Comparison of ENCODE assay signal across 24 cellular contexts in the genomic region with DNA sequence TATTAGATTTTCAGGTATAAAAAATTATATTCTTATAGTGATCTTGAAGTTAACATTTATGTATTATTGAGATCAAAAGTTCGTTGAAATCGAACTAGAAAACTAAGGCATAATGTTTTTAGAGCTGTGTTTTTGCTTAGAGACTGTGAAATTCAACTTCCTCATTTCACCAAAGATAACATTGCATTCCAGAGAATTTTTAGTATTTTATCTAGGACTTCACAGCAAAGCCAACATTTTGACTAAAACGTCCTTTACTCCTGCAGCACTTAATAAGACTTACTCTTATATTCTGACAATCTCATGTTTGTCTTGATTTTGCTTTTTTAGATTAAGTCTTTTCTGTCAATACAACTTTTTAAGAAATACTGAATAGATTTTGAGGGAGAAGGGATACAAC. TPM values are rescaled to one million over a fixed set of nuclear protein-coding genes. Genes with fewer than 3 reads are reported as not detected.
DNase-seq lines count a peak whose midpoint lies in the region; ATAC-seq, FAIRE-seq and TF ChIP-seq lines count a peak whose summit lies in the region.
"Had no signal": no experiment of that assay in that cellular context is flagged by ENCODE, and none has a peak within 500 bp of the region (broad histone marks: within the 10 kb centered on the region; RNA-seq: fewer than 3 reads in every experiment).

No MANE protein-coding gene starts in this region.

- FAIRE-seq in K562 (lab: Jason Lieb, UNC) (no peak), keratinocyte (lab: Jason Lieb, UNC) (no peak)
- FAIRE-seq: HTR-8/SVneo, urothelium cell line had no signal

- H3K79me2 ChIP-seq in ACC112 (ENCODE audit: control insufficient read depth, insufficient read depth, low read length, unreplicated experiment) (peaks cover 8% of the 10 kb centered on the region), K562 (ENCODE audit: control insufficient read depth, insufficient read depth, low read length) (peaks cover 12% of the 10 kb centered on the region; the same call in 2 of the 3 replicates), keratinocyte (ENCODE audit: control insufficient read depth, insufficient read depth, low read length) (peaks cover 39% of the 10 kb centered on the region)

- peaks cover 20 to 22% of the 10 kb centered on the region in 2 donors for H3K4me1 Mint-ChIP-seq in natural killer cell

- H3K9ac ChIP-seq in K562 (ENCODE audit: insufficient read depth in 1 of 2, low read depth in 2 of 2, low read length in 2 of 2) (no peak overlapping the region), keratinocyte (ENCODE audit: control insufficient read depth, extremely low read depth, insufficient read depth, low read length) (no peak overlapping the region)

- intact Hi-C loops in K562 (cut with micrococcal nuclease), result loop anchor here (10.0 kb wide), 1 partner anchor 109 kb away; no protein-coding TSS in a partner anchor
- intact Hi-C loops in natural killer cell (cut with micrococcal nuclease), result no loop called here

- H3K9me1 ChIP-seq in K562 (ENCODE audit: control insufficient read depth, insufficient read depth, low read length), result no peaks in the 10 kb centered on the region
- H3K9me1 ChIP-seq in keratinocyte (ENCODE audit: control insufficient read depth, extremely low read depth, insufficient read depth, low read length), result no peaks in the 10 kb centered on the region

- H3K36me3 ChIP-seq in ACC112 (ENCODE audit: insufficient read depth, low read length) (no peaks in the 10 kb centered on the region), K562 (ENCODE audit: control insufficient read depth, insufficient read depth, low read length) (peaks cover 14% of the 10 kb centered on the region), keratinocyte (ENCODE audit: control insufficient read depth in 2 of 2, extremely low read depth in 1 of 2, insufficient read depth in 2 of 2, low read length in 2 of 2) (peaks cover 1 to 5% of the 10 kb centered on the region in 2 experiments)
- H3K36me3 ChIP-seq: gastrocnemius medialis had no signal

- no TSS peak for BruUV-seq in K562 (replicated peaks; lab: Mats Ljungman, UMichigan)

- no peak overlapping the region for H2AFZ ChIP-seq in ACC112 (ENCODE audit: low read length, unreplicated experiment)
- H2AFZ ChIP-seq in K562 (ENCODE audit: low read depth, low read length), result no peak overlapping the region
- no peak overlapping the region for H2AFZ ChIP-seq in keratinocyte (ENCODE audit: control insufficient read depth, low read length)

- dilution Hi-C loops in keratinocyte (cut with MboI; ENCODE audit: extremely low pct_ligation_motif_present, low sequenced_read_pairs), result no loop called here

- in situ Hi-C loops in KBM-7 (cut with MboI; ENCODE audit: low pct_unique_long_range_greater_than_20kb, low sequenced_read_pairs) (no loop called here), K562 (cut with MboI) (no loop called here)

- no peak for TF ChIP-seq CTCF in K562 (IDR thresholded peaks at IDR 0.05 in 2 of 3, conservative IDR thresholded peaks at IDR 0.05 in 1 of 3; ENCODE audit: insufficient read depth in 2 of 3, low read depth in 1 of 3, low read length in 3 of 3)
- TF ChIP-seq CTCF in keratinocyte (optimal IDR thresholded peaks at IDR 0.05 in 1 of 3, IDR thresholded peaks at IDR 0.05 in 1 of 3, conservative IDR thresholded peaks at IDR 0.05 in 1 of 3; ENCODE audit: extremely low read depth in 1 of 3, insufficient read depth in 2 of 3, low read length in 3 of 3), result no peak
- no peak for TF ChIP-seq CTCF in natural killer cell (IDR thresholded peaks at IDR 0.05)

- peak overlapping the region; percentile 11; the same call in 1 of the 2 replicates for H3K27ac ChIP-seq in ACC112 (ENCODE audit: low read depth, low read length)
- no peak overlapping the region for H3K27ac ChIP-seq in K562 (ENCODE audit: extremely low read depth, low read depth, low read length)
- peak overlapping the region; percentile 60 for H3K27ac ChIP-seq in keratinocyte (ENCODE audit: control insufficient read depth, insufficient read depth, low read length)
- H3K27ac ChIP-seq: gastrocnemius medialis had no signal

- no peak overlapping the region for H3K4me3 Mint-ChIP-seq in natural killer cell
- H3K4me3 Mint-ChIP-seq: activated CD8-positive, alpha-beta memory T cell treated with anti-CD3 and anti-CD28 coated beads, Interleukin-2, amount 10 ng/mL, durations not matched to agents 7 days and 5 days; activated naive CD8-positive, alpha-beta T cell treated with anti-CD3 and anti-CD28 coated beads, Interleukin-2, amount 10 ng/mL, durations not matched to agents 7 days and 5 days; brain; CD4-positive, CD25-positive, alpha-beta regulatory T cell; dendritic cell treated with granulocyte-macrophage colony-stimulating factor and Interleukin-4, amounts not matched to agents 40 ng/mL and 50 ng/mL, for 4 days had no signal

- H3K4me2 ChIP-seq in K562 (ENCODE audit: insufficient read depth, low read length), result no peak overlapping the region
- no peak overlapping the region for H3K4me2 ChIP-seq in keratinocyte (ENCODE audit: control insufficient read depth, extremely low read depth, insufficient read depth, low read depth, low read length)

- POLR2A ChIA-PET in K562 (lab: Yijun Ruan, JAX), result interaction anchor here (1.0 to 1.2 kb wide), 2 partner anchors 9 to 10 kb away, joined by 3 to 4 read pairs; no protein-coding TSS in a partner anchor

- no peaks in the 10 kb centered on the region for H3K9me3 ChIP-seq in K562 (replicated peaks; ENCODE audit: control insufficient read depth, insufficient read depth, low read depth, low read length)
- no peaks in the 10 kb centered on the region for H3K9me3 ChIP-seq in keratinocyte (ENCODE audit: control insufficient read depth, low read depth, low read length)
- H3K9me3 ChIP-seq: gastrocnemius medialis, mucosa of descending colon had no signal

- no peak for TF ChIP-seq POLR2A in K562 (conservative IDR thresholded peaks at IDR 0.05)

- ATAC-seq in K562 (0 out of 3 replicates have a peak, but pooled peaks have one; percentile 26), natural killer cell (no peak)
- ATAC-seq: activated CD8-positive, alpha-beta memory T cell treated with anti-CD3 and anti-CD28 coated beads, Interleukin-2, amount 10 ng/mL, durations not matched to agents 7 days and 5 days; gastrocnemius medialis; left colon; mucosa of descending colon had no signal

- no peak overlapping the region for H3K27ac Mint-ChIP-seq in natural killer cell
- H3K27ac Mint-ChIP-seq: activated CD8-positive, alpha-beta memory T cell treated with anti-CD3 and anti-CD28 coated beads, Interleukin-2, amount 10 ng/mL, durations not matched to agents 7 days and 5 days; activated naive CD8-positive, alpha-beta T cell treated with anti-CD3 and anti-CD28 coated beads, Interleukin-2, amount 10 ng/mL, durations not matched to agents 7 days and 5 days; brain; CD4-positive, CD25-positive, alpha-beta regulatory T cell; dendritic cell treated with granulocyte-macrophage colony-stimulating factor and Interleukin-4, amounts not matched to agents 40 ng/mL and 50 ng/mL, for 4 days had no signal

- no peaks in the 10 kb centered on the region for H3K36me3 Mint-ChIP-seq in natural killer cell
- H3K36me3 Mint-ChIP-seq: brain had no signal

- CTCF ChIA-PET in K562 (lab: Yijun Ruan, JAX; ENCODE audit: low intra/inter-chr PET ratio), result no interaction called here

- no peak for TF ChIP-seq EP300 in K562 (IDR thresholded peaks at IDR 0.05; ENCODE audit: low read length)

- no peak for TF ChIP-seq RAD21 in K562 (CRISPR knock-in tag; conservative IDR thresholded peaks at IDR 0.05 in 1 of 2, IDR thresholded peaks at IDR 0.05 in 1 of 2)

- no peaks in the 10 kb centered on the region for H4K20me1 ChIP-seq in K562 (replicated peaks; ENCODE audit: control insufficient read depth, insufficient read depth, low read length)
- no peaks in the 10 kb centered on the region for H4K20me1 ChIP-seq in keratinocyte (ENCODE audit: control insufficient read depth, extremely low read depth, insufficient read depth, low read length)

- H3K27me3 ChIP-seq in ACC112 (ENCODE audit: insufficient read depth, low read length), result no peaks in the 10 kb centered on the region
- no peaks in the 10 kb centered on the region for H3K27me3 ChIP-seq in K562 (ENCODE audit: control insufficient read depth in 2 of 2, insufficient read depth in 2 of 2, low read length in 2 of 2)
- H3K27me3 ChIP-seq in keratinocyte (ENCODE audit: control insufficient read depth, extremely low read depth, insufficient read depth, low read length), result no peaks in the 10 kb centered on the region
- H3K27me3 ChIP-seq: gastrocnemius medialis had no signal

- no peaks in the 10 kb centered on the region for H3K9me3 Mint-ChIP-seq in natural killer cell
- H3K9me3 Mint-ChIP-seq: activated naive CD8-positive, alpha-beta T cell treated with anti-CD3 and anti-CD28 coated beads, Interleukin-2, amount 10 ng/mL, durations not matched to agents 7 days and 5 days; brain; CD4-positive, CD25-positive, alpha-beta regulatory T cell; dendritic cell treated with granulocyte-macrophage colony-stimulating factor and Interleukin-4, amounts not matched to agents 40 ng/mL and 50 ng/mL, for 4 days had no signal

- no peaks in the 10 kb centered on the region for H3K27me3 Mint-ChIP-seq in natural killer cell (ENCODE audit: low read depth in 2 of 2)
- H3K27me3 Mint-ChIP-seq: activated CD8-positive, alpha-beta memory T cell treated with anti-CD3 and anti-CD28 coated beads, Interleukin-2, amount 10 ng/mL, durations not matched to agents 7 days and 5 days; activated naive CD8-positive, alpha-beta T cell treated with anti-CD3 and anti-CD28 coated beads, Interleukin-2, amount 10 ng/mL, durations not matched to agents 7 days and 5 days; brain; CD4-positive, CD25-positive, alpha-beta regulatory T cell; dendritic cell treated with granulocyte-macrophage colony-stimulating factor and Interleukin-4, amounts not matched to agents 40 ng/mL and 50 ng/mL, for 4 days had no signal

- H3K4me3 ChIP-seq in ACC112 (ENCODE audit: low read depth, low read length) (no peak overlapping the region), K562 (no peak overlapping the region), keratinocyte (ENCODE audit: control insufficient read depth in 2 of 3, extremely low read depth in 1 of 3, insufficient read depth in 2 of 3, low read depth in 1 of 3, low read length in 3 of 3) (no peak overlapping the region)
- H3K4me3 ChIP-seq: gastrocnemius medialis, mucosa of descending colon had no signal

- peaks cover 60% of the 10 kb centered on the region for H3K4me1 ChIP-seq in ACC112 (ENCODE audit: control insufficient read depth, insufficient read depth, low read length, unreplicated experiment)
- H3K4me1 ChIP-seq in K562 (replicated peaks in 1 of 2; ENCODE audit: control insufficient read depth in 2 of 2, insufficient read depth in 2 of 2, low read length in 2 of 2), result peaks cover 0 to 5% of the 10 kb centered on the region in 2 experiments; a peak in 2 of 5 replicates
- peaks cover 48% of the 10 kb centered on the region for H3K4me1 ChIP-seq in keratinocyte (ENCODE audit: control insufficient read depth, extremely low read depth, insufficient read depth, low read length)
- H3K4me1 ChIP-seq: gastrocnemius medialis had no signal

- WGBS in K562 (ENCODE audit: insufficient coverage, low coverage, missing lambda C conversion rate), result 10% methylated on average over 3 of the region's 3 CpGs

- DNase-seq in KBM-7 (peak; percentile 21), K562 (ENCODE audit: extremely low read depth in 1 of 4, low spot score in 3 of 4) (no peak), keratinocyte (ENCODE audit: low read depth, low spot score) (no peak), NCI-H748 (lab: John Stamatoyannopoulos, UW; ENCODE audit: unreplicated experiment) (no peak), natural killer cell (no peak), germinal center (ENCODE audit: low spot score) (no peak)
- no peak for DNase-seq in activated CD4-positive, alpha-beta T cell treated with anti-CD3 and anti-CD28 coated beads for 4 hours
- DNase-seq: activated CD4-positive, alpha-beta T cell treated with anti-CD3 and anti-CD28 coated beads for 1 hour; activated CD8-positive, alpha-beta memory T cell treated with anti-CD3 and anti-CD28 coated beads, Interleukin-2, amount 10 ng/mL, durations not matched to agents 7 days and 5 days; activated naive CD8-positive, alpha-beta T cell treated with anti-CD3 and anti-CD28 coated beads, Interleukin-2, amount 10 ng/mL, durations not matched to agents 7 days and 5 days; CD4-positive, CD25-positive, alpha-beta regulatory T cell; DMS53; gastrocnemius medialis; left colon; mucosa of descending colon; NCI-H1436 treated with DMSO at 0.1 percent for 48 hours; NCI-H69; substantia nigra had no signal

RNA-seq across cellular contexts. Expression of a gene that starts 4.8 kb away (rescaled TPM):
- total RNA-seq in K562 (2011; cell fraction: chromatin; rRNA removed; ENCODE audit: low replicate concordance), result not detected in 2 replicates
- total RNA-seq in K562 (2011; cell fraction: nucleolus; rRNA removed), result not detected in 2 replicates
- total RNA-seq in K562 (2011; cell fraction: nucleoplasm; rRNA removed), result not detected in 2 replicates
- total RNA-seq in K562 (2014; rRNA removed) (not detected in 2 replicates), K562 (2014; rRNA removed; fragmentation: Illumina TruSeq; extraction: Trizol) (not detected in 2 replicates), K562 (2015; rRNA removed; fragmentation: Illumina TruSeq; extraction: Trizol) (not detected in 2 replicates), K562 (2021) (not detected in 2 replicates), natural killer cell (not detected)
- polyA plus RNA-seq in K562 (2011; rRNA removed) (not detected in 2 replicates), K562 (2014; fragmentation: Illumina TruSeq; extraction: Trizol) (not detected in 2 replicates), K562 (2014; fragmentation: Nextera tagmentation; extraction: Ambion mirVana) (not detected), K562 (2014; rRNA removed) (not detected in 2 replicates), keratinocyte (0.28 to 0.44 TPM (median 0.39 TPM) in 3 replicates)
- not detected in 2 replicates for polyA plus RNA-seq in K562 (2011; cell fraction: cytosol; rRNA removed)
- not detected in 2 replicates for polyA plus RNA-seq in K562 (2011; cell fraction: nucleus; rRNA removed)
- not detected in 2 replicates for polyA plus RNA-seq in K562 (2012)
- not detected in 2 replicates for polyA minus RNA-seq in K562 (2011; rRNA and poly(A)+ RNA removed)
- polyA minus RNA-seq in K562 (2011; cell fraction: cytosol; rRNA and poly(A)+ RNA removed), result not detected in 2 replicates
- not detected in 2 replicates for polyA minus RNA-seq in K562 (2011; cell fraction: nucleus; rRNA and poly(A)+ RNA removed)
- 1.5 TPM for polyA plus RNA-seq in keratinocyte (2011; ENCODE audit: low read depth)
- 0.47 and 1.2 TPM in 2 replicates for polyA plus RNA-seq in keratinocyte (2011; cell fraction: cytosol; rRNA removed)
- polyA plus RNA-seq in keratinocyte (2011; cell fraction: nucleus; rRNA removed), result 1.2 and 1.3 TPM in 2 replicates
- 0.55 and 1.2 TPM in 2 replicates for polyA plus RNA-seq in keratinocyte (2012; ENCODE audit: low replicate concordance)
- 0.10 to 0.32 TPM in 2 of 3 replicates, not detected in the other for polyA minus RNA-seq in keratinocyte
- polyA minus RNA-seq in keratinocyte (2011; cell fraction: cytosol; rRNA and poly(A)+ RNA removed), result not detected
- 0.39 TPM in 1 of 2 replicates, not detected in the other for polyA minus RNA-seq in keratinocyte (2011; cell fraction: nucleus; rRNA and poly(A)+ RNA removed)
- total RNA-seq: activated CD8-positive, alpha-beta memory T cell treated with anti-CD3 and anti-CD28 coated beads, Interleukin-2, amount 10 ng/mL, durations not matched to agents 7 days and 5 days; activated naive CD8-positive, alpha-beta T cell treated with anti-CD3 and anti-CD28 coated beads, Interleukin-2, amount 10 ng/mL, durations not matched to agents 7 days and 5 days; CD4-positive, CD25-positive, alpha-beta regulatory T cell; gastrocnemius medialis; OCI-LY7 had no signal
